20 cellular contexts compared by ENCODE assay signal in genomic region chr18:2911533-2911932, GRCh38.
DNase-seq lines count a peak whose midpoint lies in the region; ATAC-seq, FAIRE-seq and TF ChIP-seq lines count a peak whose summit lies in the region.
"Had no signal": no experiment of that assay in that cellular context is flagged by ENCODE, and none has a peak within 500 bp of the region (broad histone marks: within the 10 kb centered on the region; RNA-seq: fewer than 3 reads in every experiment).

No MANE protein-coding gene starts in this region.

- TF ChIP-seq CTCF in CD4-positive, alpha-beta T cell (IDR thresholded peaks at IDR 0.05) = no peak
- no peak for TF ChIP-seq CTCF in HepG2 (CRISPR knock-in tag; IDR thresholded peaks at IDR 0.05)
- no peak for TF ChIP-seq CTCF in type B pancreatic cell (conservative IDR thresholded peaks at IDR 0.05)

- peaks cover 56% of the 10 kb centered on the region for H3K36me3 Mint-ChIP-seq in CD4-positive, alpha-beta T cell (ENCODE audit: low read depth)
- H3K36me3 Mint-ChIP-seq in type B pancreatic cell = peaks cover 9% of the 10 kb centered on the region

- H4K20me1 ChIP-seq in HepG2 (ENCODE audit: insufficient read depth, low read length) = peaks cover 10% of the 10 kb centered on the region
- no peaks in the 10 kb centered on the region for H4K20me1 ChIP-seq in GM23248 (ENCODE audit: insufficient read depth)

- H3K4me1 ChIP-seq in HepG2 (ENCODE audit: insufficient read depth, low read length) (peaks cover 21% of the 10 kb centered on the region), GM23248 (ENCODE audit: insufficient read depth) (no peaks in the 10 kb centered on the region)
- H3K4me1 ChIP-seq: SJCRH30 had no signal

- no peak for ATAC-seq in CD4-positive, alpha-beta T cell (ENCODE audit: poor library complexity)
- ATAC-seq in HepG2 = no peak
- ATAC-seq: HCT116 had no signal

- H3K27me3 ChIP-seq in CD4-positive, alpha-beta T cell (ENCODE audit: control insufficient read depth, insufficient read depth, low read length) = no peaks in the 10 kb centered on the region
- H3K27me3 ChIP-seq in HepG2 (ENCODE audit: control insufficient read depth in 1 of 2, insufficient read depth in 2 of 2, low read length in 2 of 2) (no peaks in the 10 kb centered on the region), GM23248 (replicated peaks; ENCODE audit: insufficient read depth) (no peaks in the 10 kb centered on the region)
- H3K27me3 ChIP-seq: SJCRH30 had no signal

- no peaks in the 10 kb centered on the region for H3K9me2 ChIP-seq in GM23248 (ENCODE audit: insufficient read depth)

- H3K4me1 Mint-ChIP-seq in CD4-positive, alpha-beta T cell (ENCODE audit: low read depth) = peaks cover 17% of the 10 kb centered on the region
- H3K4me1 Mint-ChIP-seq in type B pancreatic cell (ENCODE audit: unreplicated experiment) = peaks cover 8% of the 10 kb centered on the region

- no peaks in the 10 kb centered on the region for H3K27me3 Mint-ChIP-seq in CD4-positive, alpha-beta T cell
- peaks cover 17% of the 10 kb centered on the region for H3K27me3 Mint-ChIP-seq in type B pancreatic cell
- H3K27me3 Mint-ChIP-seq: CD4-positive, alpha-beta memory T cell had no signal

- no peak for DNase-seq in CD4-positive, alpha-beta T cell
- DNase-seq in D341Med (ENCODE audit: low spot score) (peak; percentile 15), HepG2 (ENCODE audit: low spot score) (no peak), type B pancreatic cell (ENCODE audit: extremely low spot score, unreplicated experiment) (peak; percentile 51), GM23248 (no peak), hypothalamus (lab: John Stamatoyannopoulos, UW) (no peak)
- DNase-seq in stimulated activated CD4-positive, alpha-beta T cell treated with anti-CD3 and anti-CD28 coated beads, Interleukin-1b, Interleukin-23, amount 100 ng/mL, for 48 hours = no peak
- DNase-seq: CD4-positive, alpha-beta memory T cell; DMS153; NCI-H1105 treated with DMSO at 0.1 percent for 48 hours; NCI-H2029 treated with DMSO at 0.1 percent for 48 hours; NCI-H446; NCI-H526; OCI-M1; SJCRH30 had no signal

- H3K4me3 ChIP-seq in HepG2 (replicated peaks in 1 of 3; ENCODE audit: insufficient read depth in 1 of 3, low read depth in 2 of 3, low read length in 3 of 3) (no peak overlapping the region), GM23248 (no peak overlapping the region)
- H3K4me3 ChIP-seq: SJCRH30 had no signal

- 94% methylated on average over 4 of the region's 4 CpGs for WGBS in HepG2 (ENCODE audit: low lambda C conversion rate)
- 85% methylated on average over 4 of the region's 4 CpGs for WGBS in GM23248 (ENCODE audit: low coverage in 1 of 2, low lambda C conversion rate in 2 of 2, missing lambda C conversion rate in 2 of 2), 2 experiments

- BruUV-seq in HepG2 (replicated peaks; lab: Mats Ljungman, UMichigan) = no TSS peak

- peaks cover 15% of the 10 kb centered on the region; the same call in 1 of the 2 replicates for H3F3A ChIP-seq in GM23248 (ENCODE audit: insufficient read depth)

- TF ChIP-seq RAD21 in HepG2 (CRISPR knock-in tag; IDR thresholded peaks at IDR 0.05) = no peak

- H3K4me3 Mint-ChIP-seq in CD4-positive, alpha-beta T cell = no peak overlapping the region
- no peak overlapping the region for H3K4me3 Mint-ChIP-seq in type B pancreatic cell
- H3K4me3 Mint-ChIP-seq: CD4-positive, alpha-beta memory T cell had no signal

- H3K9ac ChIP-seq in HepG2 (ENCODE audit: insufficient read depth, low read depth, low read length) (no peak overlapping the region), GM23248 (no peak overlapping the region)

- no peak for FAIRE-seq in HepG2 (lab: Jason Lieb, UNC)
- FAIRE-seq: GM12892, H1, RCC 7860 had no signal

- TF ChIP-seq EP300 in HepG2 (IDR thresholded peaks at IDR 0.05; ENCODE audit: low read depth in 2 of 2, low read length in 2 of 2) (no peak), HepG2 (CRISPR knock-in tag; IDR thresholded peaks at IDR 0.05; ENCODE audit: borderline replicate concordance) (no peak)

- no peak overlapping the region for H3K4me2 ChIP-seq in HepG2 (ENCODE audit: low read depth, low read length)
- H3K4me2 ChIP-seq in GM23248 (ENCODE audit: unreplicated experiment) = no peak overlapping the region

- no peaks in the 10 kb centered on the region for H3K9me3 Mint-ChIP-seq in CD4-positive, alpha-beta T cell
- no peaks in the 10 kb centered on the region for H3K9me3 Mint-ChIP-seq in type B pancreatic cell

- CTCF ChIA-PET in CD4-positive, alpha-beta T cell (lab: Charles Lee) = no interaction called here
- CTCF ChIA-PET in HepG2 (lab: Yijun Ruan, JAX; ENCODE audit: low intra/inter-chr PET ratio, low total read pairs) = no interaction called here

- peaks cover 8% of the 10 kb centered on the region for H3K79me2 ChIP-seq in HepG2 (ENCODE audit: insufficient read depth, low read length)
- H3K79me2 ChIP-seq in GM23248 (ENCODE audit: insufficient read depth) = no peaks in the 10 kb centered on the region

- no peak overlapping the region for H2AFZ ChIP-seq in HepG2 (ENCODE audit: low read length)
- no peak overlapping the region for H2AFZ ChIP-seq in GM23248

- H3K36me3 ChIP-seq in HepG2 (replicated peaks in 1 of 2; ENCODE audit: control insufficient read depth in 1 of 2, insufficient read depth in 2 of 2, low read length in 2 of 2) (peaks cover 37 to 66% of the 10 kb centered on the region in 2 experiments), GM23248 (ENCODE audit: low read depth) (peaks cover 7% of the 10 kb centered on the region; the same call in 1 of the 2 replicates)

- peak in 1 of 2 experiments; percentile 55; a peak in 2 of 4 replicates for TF ChIP-seq POLR2A in HepG2 (IDR thresholded peaks at IDR 0.05; ENCODE audit: insufficient read depth in 1 of 2, low read depth in 2 of 2, low read length in 2 of 2)

- H3K9me3 ChIP-seq in CD4-positive, alpha-beta T cell (ENCODE audit: control insufficient read depth, low read length) = no peaks in the 10 kb centered on the region
- H3K9me3 ChIP-seq in HepG2 (ENCODE audit: low read length) (no peaks in the 10 kb centered on the region), GM23248 (ENCODE audit: low read depth) (no peaks in the 10 kb centered on the region)
- H3K9me3 ChIP-seq: SJCRH30 had no signal

- POLR2A ChIA-PET in CD4-positive, alpha-beta T cell (lab: Charles Lee) = interaction anchor here (1.0 kb wide), 1 partner anchor 22 kb away, joined by 3 read pairs; no protein-coding TSS in a partner anchor
- POLR2A ChIA-PET in HepG2 (lab: Yijun Ruan, JAX) = interaction anchor here (0.7 kb wide), 1 partner anchor 60 kb away, joined by 3 read pairs; no protein-coding TSS in a partner anchor

- in situ Hi-C loops in HepG2 (cut with HindIII; ENCODE audit: extremely low pct_ligation_motif_present, low pct_unique_long_range_greater_than_20kb) (no loop called here), GM23248 (cut with MboI) (no loop called here)

- H3K27ac ChIP-seq in CD4-positive, alpha-beta T cell (ENCODE audit: low read depth, low read length) = no peak overlapping the region
- H3K27ac ChIP-seq in HepG2 (ENCODE audit: extremely low read length, insufficient read depth, low read length) = no peak overlapping the region
- H3K27ac ChIP-seq in GM23248 = no peak overlapping the region
- H3K27ac ChIP-seq: HL-60, SJCRH30 had no signal

- peak overlapping the region; percentile 53 for H3K27ac Mint-ChIP-seq in CD4-positive, alpha-beta T cell
- H3K27ac Mint-ChIP-seq in type B pancreatic cell = no peak overlapping the region

- intact Hi-C loops in CD4-positive, alpha-beta T cell (cut with DNase I, micrococcal nuclease) = no loop called here
- intact Hi-C loops in HepG2 (cut with micrococcal nuclease; ENCODE audit: unreplicated experiment) = no loop called here

TF ChIP-seq in HepG2, 621 proteins besides CTCF, POLR2A, EP300 and RAD21:
- TF ChIP-seq HNRNPL (IDR thresholded peaks at IDR 0.05; ENCODE audit: low read depth, low read length) (no peak), KDM2A (CRISPR knock-in tag; IDR thresholded peaks at IDR 0.05; ENCODE audit: borderline replicate concordance, low read depth) (0 out of 2 replicates have a peak, but pooled peaks have one; percentile 18), PAF1 (CRISPR knock-in tag; IDR thresholded peaks at IDR 0.05) (0 out of 2 replicates have a peak, but pooled peaks have one; percentile 33), HCFC1 (IDR thresholded peaks at IDR 0.05; ENCODE audit: low read depth, low read length) (no peak), CCDC6 (CRISPR knock-in tag; IDR thresholded peaks at IDR 0.05) (peak; percentile 48; the same call in 1 of the 2 replicates), NFYB (CRISPR knock-in tag; IDR thresholded peaks at IDR 0.05) (no peak), POLR2AphosphoS2 (IDR thresholded peaks at IDR 0.05; ENCODE audit: low read depth, low read length) (0 out of 2 replicates have a peak, but pooled peaks have one; percentile 58), PLSCR1 (CRISPR knock-in tag; IDR thresholded peaks at IDR 0.05; ENCODE audit: borderline replicate concordance) (no peak)

Comparison
In these comparisons a context has a peak if more than half of its experiments do, and no peak if none do; other contexts are left out.
1. DNase-seq: peak in D341Med (single experiment) and type B pancreatic cell (single experiment); none in CD4-positive, alpha-beta T cell (0 of 10), HepG2 (single experiment), GM23248 (single experiment), hypothalamus (0 of 51) and stimulated activated CD4-positive, alpha-beta T cell treated with anti-CD3 and anti-CD28 coated beads, Interleukin-1b, Interleukin-23, amount 100 ng/mL, for 48 hours (single experiment).